Comparison of ENCODE assay signal across 18 cellular contexts in genomic region chr21:44366586-44367211, GRCh38. TPM values are rescaled to one million over a fixed set of nuclear protein-coding genes. Genes with fewer than 3 reads are reported as not detected.
"Had no signal": no experiment of that assay in that cellular context is flagged by ENCODE, and none has a peak within 500 bp of the region (broad histone marks: within the 10 kb centered on the region; RNA-seq: fewer than 3 reads in every experiment).

No MANE protein-coding gene starts in this region.

- H3K9me3 ChIP-seq: adrenal gland, esophagus squamous epithelium, uterus had no signal

- DNase-seq: activated CD4-positive, alpha-beta T cell treated with anti-CD3 and anti-CD28 coated beads, Interleukin-2, amount 10 ng/mL, durations not matched to agents 7 days and 5 days; activated CD8-positive, alpha-beta memory T cell treated with anti-CD3 and anti-CD28 coated beads, Interleukin-2, amount 50 U/mL, for 48 hours; activated naive CD4-positive, alpha-beta T cell treated with anti-CD3 and anti-CD28 coated beads, Interleukin-2, amount 10 ng/mL, durations not matched to agents 7 days and 5 days; esophagus squamous epithelium; nephron progenitor cell; stimulated activated CD4-positive, alpha-beta T cell treated with anti-CD3 and anti-CD28 coated beads, Interleukin-12 subunit alpha, Interleukin-12 subunit beta, amount 100 ng/mL, for 4 hours; stimulated activated CD4-positive, alpha-beta T cell treated with anti-CD3 and anti-CD28 coated beads, Interleukin-2, amount 100 ng/mL, for 24 hours; T-cell; T-helper 9 cell; tibial artery had no signal

- FAIRE-seq: colon had no signal

- H3K4me1 ChIP-seq: uterus had no signal

- H3K36me3 ChIP-seq: adrenal gland, cardiac muscle cell, esophagus squamous epithelium, tibial artery, uterus had no signal

- ATAC-seq: activated T-helper 17 cell treated with anti-CD3 and anti-CD28 coated beads, Interleukin-2, amount 50 U/mL, for 72 hours; T-cell had no signal

- H3K27ac ChIP-seq: adrenal gland, cardiac muscle cell, esophagus squamous epithelium, hepatocyte, tibial artery, uterus had no signal

- H3K27me3 ChIP-seq: adrenal gland had no signal

- H3K4me3 ChIP-seq: adrenal gland, cardiac muscle cell, esophagus squamous epithelium, hepatocyte, tibial artery, uterus had no signal

RNA-seq across cellular contexts. Expression of gene TRPM2, which starts 13.3 kb away (rescaled TPM):
- total RNA-seq: cardiac muscle cell, osteocyte, pulmonary artery endothelial cell had no signal
- polyA plus RNA-seq: cardiac muscle cell had no signal
